In the genomic region with DNA sequence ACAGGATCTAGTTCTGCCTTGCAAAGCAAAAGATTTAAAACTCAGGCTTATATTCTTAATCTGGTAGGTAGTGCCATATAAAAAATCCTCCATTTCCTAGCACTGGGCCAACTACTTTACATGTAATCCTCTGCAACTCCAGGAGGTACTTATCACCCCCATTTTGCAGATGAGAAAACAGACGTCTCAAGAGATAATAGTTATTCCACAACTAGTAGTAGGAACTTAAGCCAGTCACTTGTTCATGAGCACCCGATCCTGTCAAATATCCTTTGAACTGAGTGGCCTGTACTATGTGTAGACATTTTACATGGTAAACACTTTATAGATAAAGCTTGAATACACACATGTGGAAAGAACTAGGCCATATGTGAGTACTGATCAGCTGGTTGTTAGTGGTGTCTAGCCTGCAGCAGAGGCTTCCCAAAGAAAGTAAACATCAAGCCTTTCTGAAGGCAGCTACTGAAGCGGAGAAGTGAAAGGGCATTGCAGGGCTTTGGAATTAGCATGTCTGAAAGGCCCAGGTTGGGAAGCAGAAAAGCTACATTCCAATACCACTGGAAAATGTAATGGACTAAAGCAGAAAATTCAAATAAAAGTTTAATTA, we compare ENCODE assay signal across 23 cellular contexts. TPM values are rescaled to one million over a fixed set of nuclear protein-coding genes. Genes with fewer than 3 reads are reported as not detected.
DNase-seq lines count a peak whose midpoint lies in the region; ATAC-seq and TF ChIP-seq lines count a peak whose summit lies in the region.
"Had no signal": no experiment of that assay in that cellular context is flagged by ENCODE, and none has a peak within 500 bp of the region (broad histone marks: within the 10 kb centered on the region; RNA-seq: fewer than 3 reads in every experiment).

No MANE protein-coding gene starts in this region.

- DNase-seq in Caco-2 (peak; percentile 30 to 49), mesenchymal stem cell (no peak), NCI-H2171 (lab: John Stamatoyannopoulos, UW) (no peak), left ventricle myocardium inferior (no peak)
- DNase-seq in CD8-positive, alpha-beta memory T cell: no peak
- DNase-seq: ACHN; activated CD4-positive, alpha-beta T cell treated with anti-CD3 and anti-CD28 coated beads for 4 hours; activated effector memory CD4-positive, alpha-beta T cell treated with anti-CD3 and anti-CD28 coated beads, Interleukin-2, amount 50 U/mL, for 16 hours; amniotic stem cell; DMS153; IMR-90; mammary epithelial cell; natural killer cell; NCI-H1436; NCI-H226; stimulated activated CD4-positive, alpha-beta T cell treated with anti-CD3 and anti-CD28 coated beads, Interleukin-12 subunit alpha, Interleukin-12 subunit beta, amount 100 ng/mL, for 4 hours had no signal

- no peak overlapping the region for H3K14ac ChIP-seq in mesenchymal stem cell (ENCODE audit: low read length in 2 of 2)

- no peak overlapping the region for H3K4me3 ChIP-seq in Caco-2 (ENCODE audit: low read depth, low read length)
- no peak overlapping the region for H3K4me3 ChIP-seq in HUES64 (ENCODE audit: low read length)
- no peak overlapping the region for H3K4me3 ChIP-seq in mesenchymal stem cell (ENCODE audit: insufficient read depth in 1 of 2, low read depth in 1 of 2, low read length in 2 of 2)
- no peak overlapping the region for H3K4me3 ChIP-seq in CD8-positive, alpha-beta memory T cell (ENCODE audit: low read length)
- no peak overlapping the region for H3K4me3 ChIP-seq in left ventricle myocardium inferior
- H3K4me3 ChIP-seq: cardiac muscle cell, HAP-1 had no signal

- H2BK12ac ChIP-seq in mesenchymal stem cell (ENCODE audit: low read length in 2 of 2): no peak overlapping the region

- H3K36me3 Mint-ChIP-seq in Caco-2 (ENCODE audit: insufficient read depth, unreplicated experiment): peaks cover 22% of the 10 kb centered on the region
- peaks cover 0 to under 1% (median 0%) of the 10 kb centered on the region in 3 donors for H3K36me3 Mint-ChIP-seq in CD8-positive, alpha-beta memory T cell
- H3K36me3 Mint-ChIP-seq: natural killer cell had no signal

- H3K9me3 ChIP-seq in Caco-2 (no peaks in the 10 kb centered on the region), HUES64 (ENCODE audit: insufficient read depth, low read depth, low read length) (no peaks in the 10 kb centered on the region), mesenchymal stem cell (ENCODE audit: control insufficient read depth, low read length) (no peaks in the 10 kb centered on the region), left ventricle myocardium inferior (replicated peaks) (no peaks in the 10 kb centered on the region)
- no peaks in the 10 kb centered on the region for H3K9me3 ChIP-seq in CD8-positive, alpha-beta memory T cell (ENCODE audit: low read length)
- H3K9me3 ChIP-seq: HAP-1 had no signal

- no peak overlapping the region for H3K27ac Mint-ChIP-seq in Caco-2 (ENCODE audit: unreplicated experiment)
- H3K27ac Mint-ChIP-seq in CD8-positive, alpha-beta memory T cell: no peak overlapping the region

- no peak overlapping the region for H4K8ac ChIP-seq in mesenchymal stem cell (ENCODE audit: low read length)

- H2AFZ ChIP-seq in mesenchymal stem cell (ENCODE audit: low read depth, low read length): no peak overlapping the region

- H3K27me3 ChIP-seq in Caco-2 (replicated peaks; ENCODE audit: control insufficient read depth, insufficient read depth, low read length) (no peaks in the 10 kb centered on the region), HUES64 (ENCODE audit: insufficient read depth, low read length) (no peaks in the 10 kb centered on the region), mesenchymal stem cell (ENCODE audit: control insufficient read depth in 1 of 2, insufficient read depth in 1 of 2, low read length in 2 of 2) (no peaks in the 10 kb centered on the region), left ventricle myocardium inferior (ENCODE audit: low read depth) (no peaks in the 10 kb centered on the region)
- H3K27me3 ChIP-seq in CD8-positive, alpha-beta memory T cell (ENCODE audit: insufficient read depth, low read length, poor library complexity, severe bottlenecking): no peaks in the 10 kb centered on the region
- H3K27me3 ChIP-seq: cardiac muscle cell had no signal

- no peak for TF ChIP-seq CTCF in Caco-2 (IDR thresholded peaks at IDR 0.05; ENCODE audit: insufficient read depth in 1 of 2, low read depth in 1 of 2, low read length in 1 of 2, severe bottlenecking in 1 of 2, unreplicated experiment in 1 of 2)
- no peak for TF ChIP-seq CTCF in left ventricle myocardium inferior (IDR thresholded peaks at IDR 0.05; ENCODE audit: borderline replicate concordance)

- CTCF ChIA-PET in Caco-2 (lab: Charles Lee): no interaction called here
- CTCF ChIA-PET in CD8-positive, alpha-beta memory T cell (lab: Charles Lee): no interaction called here

- no peak overlapping the region for H2BK120ac ChIP-seq in mesenchymal stem cell (ENCODE audit: low read depth, low read length)

- intact Hi-C loops in Caco-2 (cut with micrococcal nuclease; ENCODE audit: unreplicated experiment) (no loop called here), left ventricle myocardium inferior (cut with micrococcal nuclease) (no loop called here)

- no peak overlapping the region for H2AK5ac ChIP-seq in mesenchymal stem cell (ENCODE audit: low read length, severe bottlenecking)

- H2BK5ac ChIP-seq in mesenchymal stem cell (ENCODE audit: low read depth, low read length, poor library complexity, severe bottlenecking): no peak overlapping the region

- H3K4me1 Mint-ChIP-seq in Caco-2 (ENCODE audit: low read depth, unreplicated experiment): peaks cover 20% of the 10 kb centered on the region
- H3K4me1 Mint-ChIP-seq in CD8-positive, alpha-beta memory T cell: peaks cover 8 to 32% (median 24%) of the 10 kb centered on the region in 3 donors

- H3K4me3 Mint-ChIP-seq in Caco-2 (ENCODE audit: unreplicated experiment): no peak overlapping the region
- no peak overlapping the region for H3K4me3 Mint-ChIP-seq in CD8-positive, alpha-beta memory T cell

- H2BK15ac ChIP-seq in mesenchymal stem cell (ENCODE audit: low read depth, poor library complexity, severe bottlenecking): no peak overlapping the region

- H4K91ac ChIP-seq in mesenchymal stem cell (ENCODE audit: low read length): no peak overlapping the region

- no peaks in the 10 kb centered on the region for H3K79me1 ChIP-seq in mesenchymal stem cell (replicated peaks; ENCODE audit: low read length, poor library complexity, severe bottlenecking)

- no peak overlapping the region for H3K4ac ChIP-seq in mesenchymal stem cell (ENCODE audit: low read depth in 1 of 2, low read length in 2 of 2)

- peak overlapping the region; percentile 46 for H3K27ac ChIP-seq in HUES64 (ENCODE audit: low read depth, low read length)
- peak overlapping the region; percentile 7 for H3K27ac ChIP-seq in mesenchymal stem cell (ENCODE audit: low read length, poor library complexity, severe bottlenecking)
- no peak overlapping the region for H3K27ac ChIP-seq in CD8-positive, alpha-beta memory T cell (ENCODE audit: low read depth, low read length)
- no peak overlapping the region for H3K27ac ChIP-seq in left ventricle myocardium inferior (replicated peaks)
- H3K27ac ChIP-seq: C4-2B, cardiac muscle cell, epithelial cell of prostate had no signal

- ATAC-seq in esophagus mucosa: peak; percentile 14
- ATAC-seq in GM21381 (IDR thresholded peaks at IDR 0.05; ENCODE audit: unreplicated experiment): no peak

- WGBS in HUES64: 56% methylated on average over 3 of the region's 3 CpGs
- WGBS in mesenchymal stem cell: 70% methylated on average over 1 of the region's 3 CpGs

- H3K36me3 ChIP-seq in Caco-2 (ENCODE audit: control insufficient read depth, insufficient read depth, low read length): no peaks in the 10 kb centered on the region
- H3K36me3 ChIP-seq in HUES64 (ENCODE audit: insufficient read depth, low read length): peaks cover 4% of the 10 kb centered on the region; the same call in 1 of the 2 replicates
- peaks cover 0 to 16% of the 10 kb centered on the region in 2 experiments for H3K36me3 ChIP-seq in mesenchymal stem cell (ENCODE audit: control insufficient read depth in 1 of 2, insufficient read depth in 2 of 2, low read depth in 1 of 2, low read length in 2 of 2)
- no peaks in the 10 kb centered on the region for H3K36me3 ChIP-seq in CD8-positive, alpha-beta memory T cell (ENCODE audit: insufficient read depth, low read length)
- peaks cover 7% of the 10 kb centered on the region for H3K36me3 ChIP-seq in left ventricle myocardium inferior
- H3K36me3 ChIP-seq: cardiac muscle cell, HAP-1 had no signal

- no peak overlapping the region for H3K23ac ChIP-seq in mesenchymal stem cell (ENCODE audit: low read length in 2 of 2)

- no peaks in the 10 kb centered on the region for H3K27me3 Mint-ChIP-seq in Caco-2 (ENCODE audit: insufficient read depth, unreplicated experiment)
- no peaks in the 10 kb centered on the region for H3K27me3 Mint-ChIP-seq in CD8-positive, alpha-beta memory T cell

- no peaks in the 10 kb centered on the region for H3K9me3 Mint-ChIP-seq in Caco-2 (ENCODE audit: unreplicated experiment)
- H3K9me3 Mint-ChIP-seq in CD8-positive, alpha-beta memory T cell: no peaks in the 10 kb centered on the region
- H3K9me3 Mint-ChIP-seq: natural killer cell had no signal

- H3K9ac ChIP-seq in HUES64 (ENCODE audit: low read depth, low read length) (no peak overlapping the region), mesenchymal stem cell (ENCODE audit: low read length) (no peak overlapping the region)

- H3K4me1 ChIP-seq in Caco-2 (peaks cover 30% of the 10 kb centered on the region), HUES64 (ENCODE audit: insufficient read depth, low read length) (peaks cover 41% of the 10 kb centered on the region), mesenchymal stem cell (ENCODE audit: control insufficient read depth, insufficient read depth, low read depth, low read length) (peaks cover 3% of the 10 kb centered on the region), left ventricle myocardium inferior (no peaks in the 10 kb centered on the region)
- no peaks in the 10 kb centered on the region for H3K4me1 ChIP-seq in CD8-positive, alpha-beta memory T cell (ENCODE audit: insufficient read depth, low read length)
- H3K4me1 ChIP-seq: HAP-1 had no signal

- POLR2A ChIA-PET in Caco-2 (lab: Charles Lee): interaction anchor here (0.5 kb wide), 1 partner anchor 379 kb away, joined by 3 read pairs; no protein-coding TSS in a partner anchor
- POLR2A ChIA-PET in CD8-positive, alpha-beta memory T cell (lab: Charles Lee): no interaction called here

- no peak overlapping the region for H3K4me2 ChIP-seq in mesenchymal stem cell (ENCODE audit: low read length, poor library complexity, severe bottlenecking)

- BruUV-seq in Caco-2 (replicated peaks; lab: Mats Ljungman, UMichigan): no TSS peak

- no peak overlapping the region for H3K18ac ChIP-seq in mesenchymal stem cell (ENCODE audit: low read depth in 1 of 2, low read length in 2 of 2)

RNA-seq across cellular contexts. Expression of a gene that starts 48.0 kb away (rescaled TPM):
- 87.9 and 88.1 TPM in 2 replicates for total RNA-seq in Caco-2 (2022)
- polyA plus RNA-seq in HUES64 (2013, experiment 1 of 2): 21.8 TPM
- 21.0 TPM for polyA plus RNA-seq in HUES64 (2013, experiment 2 of 2)
- 45.2 TPM for total RNA-seq in esophagus mucosa
- 13.4 TPM for polyA plus RNA-seq in mesenchymal stem cell (2013, experiment 1 of 2)
- 13.5 TPM for polyA plus RNA-seq in mesenchymal stem cell (2013, experiment 2 of 2)
- 10 to 100 TPM; 29.8 to 35.1 TPM for total RNA-seq in CD8-positive, alpha-beta memory T cell
- 3.9 TPM for polyA plus RNA-seq in CD8-positive, alpha-beta memory T cell
- 30.2 TPM for total RNA-seq in left ventricle myocardium inferior

Comparison
In these comparisons a context has a peak if more than half of its experiments do, and no peak if none do; other contexts are left out.
1. DNase-seq: peak in Caco-2 (2 of 2); none in mesenchymal stem cell (single experiment), NCI-H2171 (single experiment), CD8-positive, alpha-beta memory T cell (0 of 5) and left ventricle myocardium inferior (single experiment).
2. H3K27ac ChIP-seq: peak in HUES64 (single experiment) and mesenchymal stem cell (single experiment); none in CD8-positive, alpha-beta memory T cell (single experiment) and left ventricle myocardium inferior (single experiment).